In genomic region chr4:151485541-151486131, GRCh38 we compare ENCODE assay signal across 1 cellular context.
TF ChIP-seq lines count a peak whose summit lies in the region.

No MANE protein-coding gene starts in this region.

TF ChIP-seq in GM23338, 12 proteins besides CTCF, POLR2A, EP300 and RAD21 (continued from another document):
- TF ChIP-seq REST (IDR thresholded peaks at IDR 0.05; ENCODE audit: unreplicated experiment) = no peak
- TF ChIP-seq CREB1 (CRISPR knock-in tag; IDR thresholded peaks at IDR 0.05; ENCODE audit: low read depth) = no peak
